Comparison of ENCODE assay signal across 9 cellular contexts in genomic region chr14:76514599-76514998, GRCh38.
A peak's percentile ranks its signal among the peaks of the same experiment; 100 is the strongest.
DNase-seq lines count a peak whose midpoint lies in the region; ATAC-seq and TF ChIP-seq lines count a peak whose summit lies in the region.
"Had no signal": no experiment of that assay in that cellular context is flagged by ENCODE, and none has a peak within 500 bp of the region (broad histone marks: within the 10 kb centered on the region; RNA-seq: fewer than 3 reads in every experiment).

No MANE protein-coding gene starts in this region.

- H3K27ac Mint-ChIP-seq in activated CD8-positive, alpha-beta T cell treated with anti-CD3 and anti-CD28 coated beads for 36 hours, result no peak overlapping the region
- H3K27ac Mint-ChIP-seq: CD4-positive, alpha-beta T cell had no signal

- ATAC-seq in activated CD8-positive, alpha-beta T cell treated with anti-CD3 and anti-CD28 coated beads for 36 hours, result no peak
- ATAC-seq in HG03442 (IDR thresholded peaks at IDR 0.05; ENCODE audit: unreplicated experiment) (no peak), GM18868 (IDR thresholded peaks at IDR 0.05; ENCODE audit: unreplicated experiment) (no peak)

- CTCF ChIA-PET in activated CD8-positive, alpha-beta T cell treated with anti-CD3 and anti-CD28 coated beads for 36 hours (lab: Charles Lee), result interaction anchor here (0.9 kb wide), 1 partner anchor 133 kb away, joined by 3 read pairs; no protein-coding TSS in a partner anchor

- no peak overlapping the region for H3K4me3 ChIP-seq in retinal pigment epithelial cell (ENCODE audit: low read length)

- peak; percentile 24 for DNase-seq in activated CD4-positive, alpha-beta T cell treated with anti-CD3 and anti-CD28 coated beads for 48 hours
- no peak for DNase-seq in activated CD4-positive, alpha-beta T cell treated with anti-CD3 and anti-CD28 coated beads, Interleukin-2, amount 50 U/mL, for 1 hour
- DNase-seq in M059J (ENCODE audit: low read depth) (peak; percentile 16), retinal pigment epithelial cell (ENCODE audit: low read depth) (no peak), activated gamma-delta T cell treated with Interleukin-2 at 50 U/mL for 16 hours (no peak)
- peak; percentile 46 for DNase-seq in activated CD8-positive, alpha-beta T cell treated with anti-CD3 and anti-CD28 coated beads for 36 hours
- DNase-seq: CD4-positive, alpha-beta T cell had no signal

- peaks cover 12% of the 10 kb centered on the region for H3K27me3 Mint-ChIP-seq in activated CD8-positive, alpha-beta T cell treated with anti-CD3 and anti-CD28 coated beads for 36 hours

- TF ChIP-seq CTCF in activated CD8-positive, alpha-beta T cell treated with anti-CD3 and anti-CD28 coated beads for 36 hours (IDR thresholded peaks at IDR 0.05), result no peak
- TF ChIP-seq CTCF in retinal pigment epithelial cell (conservative IDR thresholded peaks at IDR 0.05; ENCODE audit: low read depth, low read length), result peak; percentile 57

- no peak overlapping the region for H3K4me3 Mint-ChIP-seq in activated CD8-positive, alpha-beta T cell treated with anti-CD3 and anti-CD28 coated beads for 36 hours
- H3K4me3 Mint-ChIP-seq: CD4-positive, alpha-beta T cell had no signal

- H3K9me3 Mint-ChIP-seq in activated CD8-positive, alpha-beta T cell treated with anti-CD3 and anti-CD28 coated beads for 36 hours, result no peaks in the 10 kb centered on the region
- H3K9me3 Mint-ChIP-seq: CD4-positive, alpha-beta T cell had no signal

- no peaks in the 10 kb centered on the region for H3K36me3 Mint-ChIP-seq in activated CD8-positive, alpha-beta T cell treated with anti-CD3 and anti-CD28 coated beads for 36 hours (ENCODE audit: low read depth)

- H3K4me1 Mint-ChIP-seq in activated CD8-positive, alpha-beta T cell treated with anti-CD3 and anti-CD28 coated beads for 36 hours (ENCODE audit: low read depth), result no peaks in the 10 kb centered on the region

- POLR2A ChIA-PET in activated CD8-positive, alpha-beta T cell treated with anti-CD3 and anti-CD28 coated beads for 36 hours (lab: Charles Lee), result no interaction called here

- intact Hi-C loops in activated CD8-positive, alpha-beta T cell treated with anti-CD3 and anti-CD28 coated beads for 36 hours (cut with micrococcal nuclease), result no loop called here

Comparison
In these comparisons a context has a peak if more than half of its experiments do, and no peak if none do; other contexts are left out.
1. DNase-seq: peak in activated CD4-positive, alpha-beta T cell treated with anti-CD3 and anti-CD28 coated beads for 48 hours (single experiment), M059J (single experiment) and activated CD8-positive, alpha-beta T cell treated with anti-CD3 and anti-CD28 coated beads for 36 hours (single experiment); none in activated CD4-positive, alpha-beta T cell treated with anti-CD3 and anti-CD28 coated beads, Interleukin-2, amount 50 U/mL, for 1 hour (single experiment), retinal pigment epithelial cell (single experiment) and activated gamma-delta T cell treated with Interleukin-2 at 50 U/mL for 16 hours (single experiment).